1 cellular context compared by ENCODE assay signal in the genomic region with DNA sequence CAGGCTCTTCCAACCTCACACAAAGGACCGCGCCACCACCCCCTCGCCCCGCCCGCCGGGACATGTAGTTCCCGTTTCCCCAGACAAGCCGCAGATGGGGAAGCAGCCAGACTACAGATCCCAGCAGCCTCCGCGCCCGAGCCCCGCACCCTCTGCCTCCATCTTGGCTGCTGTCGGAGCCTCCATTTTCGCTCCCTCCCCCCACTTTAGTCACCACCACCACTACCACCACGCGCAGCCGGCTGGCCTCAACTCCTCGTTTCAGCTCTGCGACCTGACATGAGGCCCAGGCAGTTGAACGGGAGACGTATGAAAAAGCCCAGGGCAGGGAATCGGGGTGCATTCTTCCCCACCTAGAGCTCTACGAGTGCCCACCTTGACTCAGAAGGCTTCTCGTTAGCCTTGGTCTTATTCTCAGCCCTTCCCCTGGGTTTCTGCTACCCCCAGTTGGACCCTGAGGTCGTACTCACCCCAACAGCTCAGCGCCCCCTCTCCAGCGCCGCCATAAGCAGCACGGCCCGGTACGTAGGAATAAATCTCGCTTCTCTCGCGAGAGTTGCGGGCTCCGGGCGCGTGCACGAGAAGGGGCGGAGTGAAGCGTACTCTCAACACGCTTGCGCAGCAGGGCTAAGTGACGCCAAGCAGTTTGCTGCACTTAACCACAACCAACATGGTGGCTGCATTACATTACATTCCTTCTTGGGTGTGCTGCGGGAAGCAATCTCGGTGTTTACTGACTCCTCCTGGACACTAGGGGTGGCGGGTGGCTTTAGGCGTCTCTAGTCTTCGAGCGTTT.
TF ChIP-seq lines count a peak whose summit lies in the region.

Gene CSDE1 (minus strand): TSS at position 530 of the 796 bp plus-strand sequence. CDS start 18,094 bp downstream, outside the sequence.

TF ChIP-seq in HEK293, 187 proteins besides CTCF, POLR2A, EP300 and RAD21 (continued from another document and continues in another):
- TF ChIP-seq PRDM2 (tag by site-specific recombination; IDR thresholded peaks at IDR 0.05; ENCODE audit: borderline replicate concordance) (no peak), ZBTB6 (tag by site-specific recombination; IDR thresholded peaks at IDR 0.05) (0 out of 2 replicates have a peak, but pooled peaks have one; percentile 32), KLF7 (tag by site-specific recombination; IDR thresholded peaks at IDR 0.05; ENCODE audit: borderline replicate concordance) (0 out of 2 replicates have a peak, but pooled peaks have one; percentile 10), ZFP37 (tag by site-specific recombination; IDR thresholded peaks at IDR 0.05) (0 out of 2 replicates have a peak, but pooled peaks have one; percentile 64), ZNF423 (tag by site-specific recombination; IDR thresholded peaks at IDR 0.05) (0 out of 2 replicates have a peak, but pooled peaks have one; percentile 35), ZBTB1 (tag by site-specific recombination; IDR thresholded peaks at IDR 0.05) (peak; percentile 91), GFI1B (tag by site-specific recombination; IDR thresholded peaks at IDR 0.05) (no peak), YY1 (tag by site-specific recombination; IDR thresholded peaks at IDR 0.05) (peak; percentile 95), EGR2 (tag by site-specific recombination; IDR thresholded peaks at IDR 0.05; ENCODE audit: low read depth) (0 out of 2 replicates have a peak, but pooled peaks have one; percentile 8), REPIN1 (tag by site-specific recombination; IDR thresholded peaks at IDR 0.05; ENCODE audit: low read depth) (0 out of 2 replicates have a peak, but pooled peaks have one; percentile 48), ZFHX2 (tag by site-specific recombination; conservative IDR thresholded peaks at IDR 0.05) (peak; percentile 58; the same call in 1 of the 2 replicates), ZNF626 (tag by site-specific recombination; IDR thresholded peaks at IDR 0.05) (no peak), ZNF548 (tag by site-specific recombination; IDR thresholded peaks at IDR 0.05) (no peak), ZNF404 (tag by site-specific recombination; IDR thresholded peaks at IDR 0.05) (no peak), ZNF843 (tag by site-specific recombination; IDR thresholded peaks at IDR 0.05) (peak; percentile 74), ZNF121 (tag by site-specific recombination; IDR thresholded peaks at IDR 0.05) (peak; percentile 63), ZBTB8A (tag by site-specific recombination; IDR thresholded peaks at IDR 0.05) (peak; percentile 62), ZBTB20 (tag by site-specific recombination; IDR thresholded peaks at IDR 0.05) (peak; percentile 62; the same call in 1 of the 2 replicates), ZNF639 (tag by site-specific recombination; IDR thresholded peaks at IDR 0.05) (peak; percentile 85), SP7 (tag by site-specific recombination; IDR thresholded peaks at IDR 0.05) (peak; percentile 83), ZXDB (tag by site-specific recombination; IDR thresholded peaks at IDR 0.05) (peak; percentile 91), ZNF324 (tag by site-specific recombination; IDR thresholded peaks at IDR 0.05) (peak; percentile 91), ZBTB7A (tag by site-specific recombination; IDR thresholded peaks at IDR 0.05; ENCODE audit: low read depth) (peak; percentile 79; the same call in 1 of the 2 replicates), ZNF175 (tag by site-specific recombination; IDR thresholded peaks at IDR 0.05) (no peak), WT1 (tag by site-specific recombination; IDR thresholded peaks at IDR 0.05) (no peak), PRDM1 (tag by site-specific recombination; IDR thresholded peaks at IDR 0.05) (no peak), ZNF202 (tag by site-specific recombination; IDR thresholded peaks at IDR 0.05; ENCODE audit: borderline replicate concordance) (no peak), ZIC2 (tag by site-specific recombination; IDR thresholded peaks at IDR 0.05) (no peak), ZNF335 (tag by site-specific recombination; conservative IDR thresholded peaks at IDR 0.05) (peak; percentile 92), ZNF654 (tag by site-specific recombination; IDR thresholded peaks at IDR 0.05; ENCODE audit: low read depth) (peak; percentile 17; the same call in 1 of the 2 replicates)
- TF ChIP-seq, protein P1, sequence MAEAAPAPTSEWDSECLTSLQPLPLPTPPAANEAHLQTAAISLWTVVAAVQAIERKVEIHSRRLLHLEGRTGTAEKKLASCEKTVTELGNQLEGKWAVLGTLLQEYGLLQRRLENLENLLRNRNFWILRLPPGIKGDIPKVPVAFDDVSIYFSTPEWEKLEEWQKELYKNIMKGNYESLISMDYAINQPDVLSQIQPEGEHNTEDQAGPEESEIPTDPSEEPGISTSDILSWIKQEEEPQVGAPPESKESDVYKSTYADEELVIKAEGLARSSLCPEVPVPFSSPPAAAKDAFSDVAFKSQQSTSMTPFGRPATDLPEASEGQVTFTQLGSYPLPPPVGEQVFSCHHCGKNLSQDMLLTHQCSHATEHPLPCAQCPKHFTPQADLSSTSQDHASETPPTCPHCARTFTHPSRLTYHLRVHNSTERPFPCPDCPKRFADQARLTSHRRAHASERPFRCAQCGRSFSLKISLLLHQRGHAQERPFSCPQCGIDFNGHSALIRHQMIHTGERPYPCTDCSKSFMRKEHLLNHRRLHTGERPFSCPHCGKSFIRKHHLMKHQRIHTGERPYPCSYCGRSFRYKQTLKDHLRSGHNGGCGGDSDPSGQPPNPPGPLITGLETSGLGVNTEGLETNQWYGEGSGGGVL (tag by site-specific recombination; IDR thresholded peaks at IDR 0.05), result peak; percentile 61; the same call in 1 of the 2 replicates
- TF ChIP-seq, protein P2, sequence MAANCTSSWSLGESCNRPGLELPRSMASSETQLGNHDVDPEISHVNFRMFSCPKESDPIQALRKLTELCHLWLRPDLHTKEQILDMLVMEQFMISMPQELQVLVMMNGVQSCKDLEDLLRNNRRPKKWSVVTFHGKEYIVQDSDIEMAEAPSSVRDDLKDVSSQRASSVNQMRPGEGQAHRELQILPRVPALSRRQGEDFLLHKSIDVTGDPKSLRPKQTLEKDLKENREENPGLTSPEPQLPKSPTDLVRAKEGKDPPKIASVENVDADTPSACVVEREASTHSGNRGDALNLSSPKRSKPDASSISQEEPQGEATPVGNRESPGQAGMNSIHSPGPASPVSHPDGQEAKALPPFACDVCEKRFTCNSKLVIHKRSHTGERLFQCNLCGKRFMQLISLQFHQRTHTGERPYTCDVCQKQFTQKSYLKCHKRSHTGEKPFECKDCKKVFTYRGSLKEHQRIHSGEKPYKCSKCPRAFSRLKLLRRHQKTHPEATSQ (tag by site-specific recombination; IDR thresholded peaks at IDR 0.05), result 0 out of 2 replicates have a peak, but pooled peaks have one; percentile 74
- TF ChIP-seq, protein P3, sequence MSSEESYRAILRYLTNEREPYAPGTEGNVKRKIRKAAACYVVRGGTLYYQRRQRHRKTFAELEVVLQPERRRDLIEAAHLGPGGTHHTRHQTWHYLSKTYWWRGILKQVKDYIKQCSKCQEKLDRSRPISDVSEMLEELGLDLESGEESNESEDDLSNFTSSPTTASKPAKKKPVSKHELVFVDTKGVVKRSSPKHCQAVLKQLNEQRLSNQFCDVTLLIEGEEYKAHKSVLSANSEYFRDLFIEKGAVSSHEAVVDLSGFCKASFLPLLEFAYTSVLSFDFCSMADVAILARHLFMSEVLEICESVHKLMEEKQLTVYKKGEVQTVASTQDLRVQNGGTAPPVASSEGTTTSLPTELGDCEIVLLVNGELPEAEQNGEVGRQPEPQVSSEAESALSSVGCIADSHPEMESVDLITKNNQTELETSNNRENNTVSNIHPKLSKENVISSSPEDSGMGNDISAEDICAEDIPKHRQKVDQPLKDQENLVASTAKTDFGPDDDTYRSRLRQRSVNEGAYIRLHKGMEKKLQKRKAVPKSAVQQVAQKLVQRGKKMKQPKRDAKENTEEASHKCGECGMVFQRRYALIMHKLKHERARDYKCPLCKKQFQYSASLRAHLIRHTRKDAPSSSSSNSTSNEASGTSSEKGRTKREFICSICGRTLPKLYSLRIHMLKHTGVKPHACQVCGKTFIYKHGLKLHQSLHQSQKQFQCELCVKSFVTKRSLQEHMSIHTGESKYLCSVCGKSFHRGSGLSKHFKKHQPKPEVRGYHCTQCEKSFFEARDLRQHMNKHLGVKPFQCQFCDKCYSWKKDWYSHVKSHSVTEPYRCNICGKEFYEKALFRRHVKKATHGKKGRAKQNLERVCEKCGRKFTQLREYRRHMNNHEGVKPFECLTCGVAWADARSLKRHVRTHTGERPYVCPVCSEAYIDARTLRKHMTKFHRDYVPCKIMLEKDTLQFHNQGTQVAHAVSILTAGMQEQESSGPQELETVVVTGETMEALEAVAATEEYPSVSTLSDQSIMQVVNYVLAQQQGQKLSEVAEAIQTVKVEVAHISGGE (tag by site-specific recombination; conservative IDR thresholded peaks at IDR 0.05; ENCODE audit: low read depth), result 0 out of 2 replicates have a peak, but pooled peaks have one; percentile 20
- TF ChIP-seq, protein P4, sequence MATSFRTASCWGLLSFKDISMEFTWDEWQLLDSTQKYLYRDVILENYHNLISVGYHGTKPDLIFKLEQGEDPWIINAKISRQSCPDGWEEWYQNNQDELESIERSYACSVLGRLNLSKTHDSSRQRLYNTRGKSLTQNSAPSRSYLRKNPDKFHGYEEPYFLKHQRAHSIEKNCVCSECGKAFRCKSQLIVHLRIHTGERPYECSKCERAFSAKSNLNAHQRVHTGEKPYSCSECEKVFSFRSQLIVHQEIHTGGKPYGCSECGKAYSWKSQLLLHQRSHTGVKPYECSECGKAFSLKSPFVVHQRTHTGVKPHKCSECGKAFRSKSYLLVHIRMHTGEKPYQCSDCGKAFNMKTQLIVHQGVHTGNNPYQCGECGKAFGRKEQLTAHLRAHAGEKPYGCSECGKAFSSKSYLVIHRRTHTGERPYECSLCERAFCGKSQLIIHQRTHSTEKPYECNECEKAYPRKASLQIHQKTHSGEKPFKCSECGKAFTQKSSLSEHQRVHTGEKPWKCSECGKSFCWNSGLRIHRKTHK (tag by site-specific recombination; IDR thresholded peaks at IDR 0.05), result no peak
- TF ChIP-seq, protein P5, sequence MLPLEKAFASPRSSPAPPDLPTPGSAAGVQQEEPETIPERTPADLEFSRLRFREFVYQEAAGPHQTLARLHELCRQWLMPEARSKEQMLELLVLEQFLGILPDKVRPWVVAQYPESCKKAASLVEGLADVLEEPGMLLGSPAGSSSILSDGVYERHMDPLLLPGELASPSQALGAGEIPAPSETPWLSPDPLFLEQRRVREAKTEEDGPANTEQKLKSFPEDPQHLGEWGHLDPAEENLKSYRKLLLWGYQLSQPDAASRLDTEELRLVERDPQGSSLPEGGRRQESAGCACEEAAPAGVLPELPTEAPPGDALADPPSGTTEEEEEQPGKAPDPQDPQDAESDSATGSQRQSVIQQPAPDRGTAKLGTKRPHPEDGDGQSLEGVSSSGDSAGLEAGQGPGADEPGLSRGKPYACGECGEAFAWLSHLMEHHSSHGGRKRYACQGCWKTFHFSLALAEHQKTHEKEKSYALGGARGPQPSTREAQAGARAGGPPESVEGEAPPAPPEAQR (tag by site-specific recombination; IDR thresholded peaks at IDR 0.05), result peak; percentile 42; the same call in 1 of the 2 replicates
